ENCODE assay signal across 21 cellular contexts in the genomic region with DNA sequence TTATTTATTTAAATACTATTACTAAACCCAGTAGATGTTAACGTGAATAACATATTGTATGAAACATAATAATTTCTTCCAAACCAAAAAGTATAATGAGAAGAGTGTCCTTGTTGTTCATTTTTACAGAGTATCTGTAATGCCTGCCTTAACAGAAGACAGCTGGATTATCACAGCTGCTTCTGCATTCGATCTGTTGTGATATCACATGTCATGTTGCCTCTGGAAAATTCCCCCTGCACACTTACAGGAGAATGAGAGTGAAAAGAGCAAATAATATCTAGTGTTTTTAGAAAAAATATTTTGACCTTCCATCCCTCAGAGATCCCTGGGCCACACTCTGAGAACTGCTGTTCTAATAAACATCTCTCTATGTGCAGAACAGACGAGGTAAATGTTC.
DNase-seq lines count a peak whose midpoint lies in the region; ATAC-seq, FAIRE-seq and TF ChIP-seq lines count a peak whose summit lies in the region.
"Had no signal": no experiment of that assay in that cellular context is flagged by ENCODE, and none has a peak within 500 bp of the region (broad histone marks: within the 10 kb centered on the region; RNA-seq: fewer than 3 reads in every experiment).

No MANE protein-coding gene starts in this region.

- H3K9ac ChIP-seq in OCI-LY3 (ENCODE audit: low read length): peak overlapping the region; percentile 65

- H3K36me3 Mint-ChIP-seq in nephron progenitor cell (ENCODE audit: low read depth): no peaks in the 10 kb centered on the region
- no peaks in the 10 kb centered on the region for H3K36me3 Mint-ChIP-seq in immature natural killer cell
- H3K36me3 Mint-ChIP-seq: activated naive CD4-positive, alpha-beta T cell treated with anti-CD3 and anti-CD28 coated beads, Interleukin-2, amount 10 ng/mL, durations not matched to agents 7 days and 5 days; brain; natural killer cell treated with Interleukin-12 subunit alpha and Interleukin-12 subunit beta and Interleukin-15 and Interleukin-18, amount 100 ng/mL, for 72 hours had no signal

- H3K27me3 ChIP-seq in OCI-LY3 (ENCODE audit: low read depth, low read length) (no peaks in the 10 kb centered on the region), left lung (no peaks in the 10 kb centered on the region)
- H3K27me3 ChIP-seq: MG63 had no signal

- intact Hi-C loops in left lung (cut with DNase I): no loop called here

- H3K9me3 Mint-ChIP-seq in nephron progenitor cell: peaks cover 5% of the 10 kb centered on the region
- H3K9me3 Mint-ChIP-seq in immature natural killer cell: peaks cover 0 to 9% (median 1%) of the 10 kb centered on the region in 6 donors
- H3K9me3 Mint-ChIP-seq: activated naive CD4-positive, alpha-beta T cell treated with anti-CD3 and anti-CD28 coated beads, Interleukin-2, amount 10 ng/mL, durations not matched to agents 7 days and 5 days; natural killer cell treated with Interleukin-12 subunit alpha and Interleukin-12 subunit beta and Interleukin-15 and Interleukin-18, amount 100 ng/mL, for 72 hours; T-helper 1 cell treated with Interleukin-12 subunit alpha and Interleukin-12 subunit beta and Interleukin-4 antibody, amounts not matched to agents 30 μg/mL and 1 μg/mL, for 36 hours had no signal

- H3K4me2 ChIP-seq in OCI-LY3 (ENCODE audit: low read length): peak overlapping the region; percentile 72

- H3K27ac Mint-ChIP-seq in nephron progenitor cell: peak overlapping the region; percentile 91
- no peak overlapping the region for H3K27ac Mint-ChIP-seq in immature natural killer cell
- H3K27ac Mint-ChIP-seq: activated naive CD4-positive, alpha-beta T cell treated with anti-CD3 and anti-CD28 coated beads, Interleukin-2, amount 10 ng/mL, durations not matched to agents 7 days and 5 days; natural killer cell treated with Interleukin-12 subunit alpha and Interleukin-12 subunit beta and Interleukin-15 and Interleukin-18, amount 100 ng/mL, for 72 hours; T-helper 1 cell treated with Interleukin-12 subunit alpha and Interleukin-12 subunit beta and Interleukin-4 antibody, amounts not matched to agents 30 μg/mL and 1 μg/mL, for 36 hours had no signal

- H3K9me3 ChIP-seq in OCI-LY3 (ENCODE audit: insufficient read depth, low read length) (no peaks in the 10 kb centered on the region), left lung (peaks cover 0 to 3% of the 10 kb centered on the region in 2 donors)
- H3K9me3 ChIP-seq: MG63 had no signal

- DNase-seq in nephron progenitor cell (no peak), immature natural killer cell (no peak), left lung (no peak), GM19239 (ENCODE audit: insufficient read length, low spot score) (no peak)
- DNase-seq in activated CD8-positive, alpha-beta memory T cell treated with anti-CD3 and anti-CD28 coated beads, Interleukin-2, amount 50 U/mL, for 4 hours: no peak
- DNase-seq: activated CD4-positive, CD25-positive, alpha-beta regulatory T cell treated with anti-CD3 and anti-CD28 coated beads, Interleukin-2, amount 50 U/mL, for 72 hours; activated CD8-positive, alpha-beta memory T cell treated with anti-CD3 and anti-CD28 coated beads, Interleukin-2, amount 50 U/mL, for 48 hours; activated naive CD4-positive, alpha-beta T cell treated with anti-CD3 and anti-CD28 coated beads, Interleukin-2, amount 10 ng/mL, durations not matched to agents 7 days and 5 days; MG63; NCI-H2029; NCI-H526 treated with DMSO at 0.1 percent for 48 hours; stimulated activated CD4-positive, alpha-beta T cell treated with anti-CD3 and anti-CD28 coated beads, Interleukin-1b, Interleukin-23, amount 100 ng/mL, for 48 hours had no signal

- peak overlapping the region; percentile 23 for H2AFZ ChIP-seq in OCI-LY3 (ENCODE audit: low read depth, low read length)

- H3K4me1 ChIP-seq in OCI-LY3 (ENCODE audit: low read length) (peaks cover 47% of the 10 kb centered on the region), left lung (no peaks in the 10 kb centered on the region)

- H3K4me3 ChIP-seq in OCI-LY3 (ENCODE audit: low read length) (peak overlapping the region; percentile 70), left lung (no peak overlapping the region)
- H3K4me3 ChIP-seq: MG63 had no signal

- H4K20me1 ChIP-seq in OCI-LY3 (ENCODE audit: insufficient read depth, low read length): no peaks in the 10 kb centered on the region

- H3K27ac ChIP-seq in OCI-LY3 (ENCODE audit: low read length) (peak overlapping the region; percentile 82), left lung (no peak overlapping the region)

- H3K4me3 Mint-ChIP-seq in nephron progenitor cell (no peak overlapping the region), immature natural killer cell (no peak overlapping the region)
- H3K4me3 Mint-ChIP-seq: activated naive CD4-positive, alpha-beta T cell treated with anti-CD3 and anti-CD28 coated beads, Interleukin-2, amount 10 ng/mL, durations not matched to agents 7 days and 5 days; natural killer cell treated with Interleukin-12 subunit alpha and Interleukin-12 subunit beta and Interleukin-15 and Interleukin-18, amount 100 ng/mL, for 72 hours; T-helper 1 cell treated with Interleukin-12 subunit alpha and Interleukin-12 subunit beta and Interleukin-4 antibody, amounts not matched to agents 30 μg/mL and 1 μg/mL, for 36 hours had no signal

- FAIRE-seq in GM19239 (lab: Jason Lieb, UNC): no peak
- FAIRE-seq: GM12891, HTR-8/SVneo had no signal

- no peak for TF ChIP-seq CTCF in OCI-LY3 (IDR thresholded peaks at IDR 0.05; ENCODE audit: low read depth, low read length)
- no peak for TF ChIP-seq CTCF in nephron progenitor cell (IDR thresholded peaks at IDR 0.05)
- TF ChIP-seq CTCF in left lung (IDR thresholded peaks at IDR 0.05): no peak

- ATAC-seq in GM18870 (IDR thresholded peaks at IDR 0.05; ENCODE audit: unreplicated experiment) (peak; percentile 10), HG02759 (IDR thresholded peaks at IDR 0.05; ENCODE audit: unreplicated experiment) (peak; percentile 19), left lung (no peak)
- ATAC-seq: HCT116; natural killer cell treated with Interleukin-12 subunit alpha and Interleukin-12 subunit beta and Interleukin-15 and Interleukin-18, amount 100 ng/mL, for 72 hours had no signal

- H3K27me3 Mint-ChIP-seq in nephron progenitor cell (ENCODE audit: low read depth, poor library complexity) (no peaks in the 10 kb centered on the region), immature natural killer cell (ENCODE audit: low read depth in 3 of 3) (peaks cover 0 to 2% (median 1%) of the 10 kb centered on the region in 3 donors)
- H3K27me3 Mint-ChIP-seq: activated naive CD4-positive, alpha-beta T cell treated with anti-CD3 and anti-CD28 coated beads, Interleukin-2, amount 10 ng/mL, durations not matched to agents 7 days and 5 days; brain had no signal

- H3K79me2 ChIP-seq in OCI-LY3 (ENCODE audit: low read length): no peaks in the 10 kb centered on the region

- H3K36me3 ChIP-seq in OCI-LY3 (replicated peaks; ENCODE audit: low read depth, low read length) (no peaks in the 10 kb centered on the region), left lung (no peaks in the 10 kb centered on the region)
- H3K36me3 ChIP-seq: MG63 had no signal

- H3K4me1 Mint-ChIP-seq in nephron progenitor cell: peaks cover 24% of the 10 kb centered on the region
- H3K4me1 Mint-ChIP-seq in immature natural killer cell: no peaks in the 10 kb centered on the region
- H3K4me1 Mint-ChIP-seq: activated naive CD4-positive, alpha-beta T cell treated with anti-CD3 and anti-CD28 coated beads, Interleukin-2, amount 10 ng/mL, durations not matched to agents 7 days and 5 days had no signal
